1 cellular context compared by ENCODE assay signal in genomic region chr12:124586756-124587155, GRCh38.
TF ChIP-seq lines count a peak whose summit lies in the region.

No MANE protein-coding gene starts in this region.

TF ChIP-seq in SK-N-SH, 30 proteins besides CTCF, POLR2A, EP300 and RAD21 (continued from another document):
- TF ChIP-seq ZBTB33 (IDR thresholded peaks at IDR 0.05; ENCODE audit: borderline replicate concordance, low read depth) = no peak
TF ChIP-seq in SK-N-SH: peak in this region for 0.
